In genomic region chr2:31944828-31945571, GRCh38 we compare ENCODE assay signal across 22 cellular contexts.
A peak's percentile ranks its signal among the peaks of the same experiment; 100 is the strongest.
DNase-seq lines count a peak whose midpoint lies in the region; ATAC-seq, FAIRE-seq and TF ChIP-seq lines count a peak whose summit lies in the region.
"Had no signal": no experiment of that assay in that cellular context is flagged by ENCODE, and none has a peak within 500 bp of the region (broad histone marks: within the 10 kb centered on the region; RNA-seq: fewer than 3 reads in every experiment).

No MANE protein-coding gene starts in this region.

- H3K4me1 Mint-ChIP-seq in activated T-cell treated with anti-CD3 and anti-CD28 coated beads, Interleukin-2, amount 50 U/mL, for 72 hours (ENCODE audit: low read depth) = peaks cover 39% of the 10 kb centered on the region

- H3K79me2 ChIP-seq in GM12878 (ENCODE audit: control insufficient read depth, insufficient read depth, low read length) = peaks cover 44% of the 10 kb centered on the region

- no peak for TF ChIP-seq POLR2A in GM12878 (IDR thresholded peaks at IDR 0.05; ENCODE audit: low read depth, low read length)
- TF ChIP-seq POLR2A in ovary (IDR thresholded peaks at IDR 0.05) = no peak

- no peaks in the 10 kb centered on the region for H3K27me3 Mint-ChIP-seq in activated T-cell treated with anti-CD3 and anti-CD28 coated beads, Interleukin-2, amount 50 U/mL, for 72 hours (ENCODE audit: low read depth)

- no peaks in the 10 kb centered on the region for H3K4me1 ChIP-seq in GM12878 (ENCODE audit: control insufficient read depth, insufficient read depth, low read length)
- H3K4me1 ChIP-seq in skeletal muscle satellite cell (ENCODE audit: control insufficient read depth, insufficient read depth, low read length) = peaks cover 12% of the 10 kb centered on the region
- H3K4me1 ChIP-seq in ovary (ENCODE audit: insufficient read depth) = no peaks in the 10 kb centered on the region
- H3K4me1 ChIP-seq: SJCRH30 had no signal

- CTCF ChIA-PET in GM12878 (lab: Yijun Ruan, JAX) = no interaction called here

- peaks cover 1 to 7% of the 10 kb centered on the region in 2 experiments; a peak in 3 of 4 replicates for H3K36me3 ChIP-seq in GM12878 (ENCODE audit: control insufficient read depth in 2 of 2, insufficient read depth in 2 of 2, low read length in 1 of 2)
- peaks cover 4% of the 10 kb centered on the region for H3K36me3 ChIP-seq in skeletal muscle satellite cell (ENCODE audit: insufficient read depth, low read length)
- no peaks in the 10 kb centered on the region for H3K36me3 ChIP-seq in ovary

- no peak for DNase-seq in activated T-cell treated with anti-CD3 and anti-CD28 coated beads, Interleukin-2, amount 50 U/mL, for 72 hours
- no peak for DNase-seq in activated T-cell treated with anti-CD3 and anti-CD28 coated beads for 4 hours
- DNase-seq in GM12878 (ENCODE audit: low read depth, low spot score) = no peak
- DNase-seq in ovary = no peak
- DNase-seq in glomerular visceral epithelial cell (ENCODE audit: extremely low spot score) = no peak
- DNase-seq: activated CD4-positive, alpha-beta T cell treated with anti-CD3 and anti-CD28 coated beads for 1 hour; DMS79; GF-D8; islet precursor cell; KBM-7; left ventricle myocardium inferior; MM.1S; NCI-H1436; NCI-H2081 treated with DMSO at 0.1 percent for 48 hours; NCI-H774; SJCRH30; tibial artery had no signal

- H3K9me3 ChIP-seq in GM12878 (replicated peaks; ENCODE audit: control insufficient read depth, insufficient read depth, low read length) (no peaks in the 10 kb centered on the region), skeletal muscle satellite cell (replicated peaks; ENCODE audit: low read length) (no peaks in the 10 kb centered on the region), ovary (no peaks in the 10 kb centered on the region)
- H3K9me3 ChIP-seq: left ventricle myocardium inferior, SJCRH30, tibial artery had no signal

- H4K20me1 ChIP-seq in GM12878 (ENCODE audit: control insufficient read depth, insufficient read depth) = no peaks in the 10 kb centered on the region

- TF ChIP-seq RAD21 in GM12878 (IDR thresholded peaks at IDR 0.05; ENCODE audit: insufficient read depth, low read depth, low read length) = no peak

- H3K4me3 Mint-ChIP-seq in activated T-cell treated with anti-CD3 and anti-CD28 coated beads, Interleukin-2, amount 50 U/mL, for 72 hours = peak overlapping the region in 1 of 2 donors; percentile 70
- H3K4me3 Mint-ChIP-seq: activated T-helper 1 cell treated with anti-CD3 and anti-CD28 coated beads, Interleukin-12 subunit alpha, Interleukin-12 subunit beta, Interleukin-2, Interleukin-4 antibody, amounts not matched to agents 30 ng/mL and 10 ng/mL and 1 ng/mL, durations not matched to agents 14 hours and 24 hours and 36 hours had no signal

- intact Hi-C loops in GM12878 (cut with micrococcal nuclease; ENCODE audit: unreplicated experiment) = no loop called here
- intact Hi-C loops in ovary (cut with DNase I) = no loop called here

- H3K27me3 ChIP-seq in GM12878 (replicated peaks in 1 of 2; ENCODE audit: control insufficient read depth in 2 of 2, insufficient read depth in 2 of 2, low read length in 1 of 2) = no peaks in the 10 kb centered on the region
- H3K27me3 ChIP-seq in skeletal muscle satellite cell (ENCODE audit: control insufficient read depth, insufficient read depth, low read length) = no peaks in the 10 kb centered on the region
- H3K27me3 ChIP-seq in ovary = no peaks in the 10 kb centered on the region
- H3K27me3 ChIP-seq: SJCRH30, tibial artery had no signal

- WGBS in GM12878 (ENCODE audit: insufficient coverage, insufficient replicate concordance, low lambda C conversion rate, missing lambda C conversion rate) = 40% methylated on average over 2 of the region's 2 CpGs
- WGBS in ovary, 3 donors = 81 to 89% (median 85%) methylated on average over 2 of the region's 2 CpGs

- H3K4me2 ChIP-seq in GM12878 (ENCODE audit: control insufficient read depth, insufficient read depth) = no peak overlapping the region
- H3K4me2 ChIP-seq in skeletal muscle satellite cell (ENCODE audit: low read length) = peak overlapping the region; percentile 9

- BruUV-seq in GM12878 (replicated peaks; lab: Mats Ljungman, UMichigan) = no TSS peak

- peak overlapping the region; percentile 91 for H3K27ac Mint-ChIP-seq in activated T-cell treated with anti-CD3 and anti-CD28 coated beads, Interleukin-2, amount 50 U/mL, for 72 hours

- no peak for ATAC-seq in activated T-cell treated with anti-CD3 and anti-CD28 coated beads, Interleukin-2, amount 50 U/mL, for 72 hours (replicated peaks in 1 of 2)
- peak; percentile 38; the same call in 2 of the 3 replicates for ATAC-seq in GM12878
- ATAC-seq: HCT116 had no signal

- TF ChIP-seq CTCF in GM12878 (IDR thresholded peaks at IDR 0.05 in 2 of 3, conservative IDR thresholded peaks at IDR 0.05 in 1 of 3; ENCODE audit: control insufficient read depth in 2 of 3, extremely low read depth in 1 of 3, insufficient read depth in 1 of 3, low read depth in 3 of 3, low read length in 3 of 3) (no peak), ovary (IDR thresholded peaks at IDR 0.05) (no peak)

- peak; percentile 23 for FAIRE-seq in G401.6 (lab: Jason Lieb, UNC)
- no peak for FAIRE-seq in GM12878 (lab: Jason Lieb, UNC)
- FAIRE-seq: RCC 7860 had no signal

- POLR2A ChIA-PET in GM12878 (lab: Charles Lee) = no interaction called here

- H2AFZ ChIP-seq in GM12878 (ENCODE audit: control insufficient read depth, low read depth, low read length) = no peak overlapping the region

- H3K9ac ChIP-seq in GM12878 (ENCODE audit: control insufficient read depth, insufficient read depth, low read length) (no peak overlapping the region), skeletal muscle satellite cell (ENCODE audit: low read depth, low read length) (no peak overlapping the region)

- RAD21 ChIA-PET in GM12878 (lab: Charles Lee; ENCODE audit: unreplicated experiment) = no interaction called here

- no peak for TF ChIP-seq EP300 in GM12878 (IDR thresholded peaks at IDR 0.05; ENCODE audit: borderline replicate concordance in 1 of 2, control insufficient read depth in 1 of 2, low read depth in 2 of 2, low read length in 2 of 2)
- TF ChIP-seq EP300 in ovary (IDR thresholded peaks at IDR 0.05) = no peak

- H3K27ac ChIP-seq in GM12878 (ENCODE audit: control insufficient read depth, insufficient read depth) (no peak overlapping the region), ovary (no peak overlapping the region)
- H3K27ac ChIP-seq: left ventricle myocardium inferior, SJCRH30, tibial artery had no signal

- H3K4me3 ChIP-seq in GM12878 = no peak overlapping the region
- H3K4me3 ChIP-seq in skeletal muscle satellite cell (ENCODE audit: low read length) = no peak overlapping the region
- H3K4me3 ChIP-seq in ovary = no peak overlapping the region
- H3K4me3 ChIP-seq: left ventricle myocardium inferior, SJCRH30, tibial artery had no signal

- no peaks in the 10 kb centered on the region for H3K9me3 Mint-ChIP-seq in activated T-cell treated with anti-CD3 and anti-CD28 coated beads, Interleukin-2, amount 50 U/mL, for 72 hours
- H3K9me3 Mint-ChIP-seq: activated T-helper 1 cell treated with anti-CD3 and anti-CD28 coated beads, Interleukin-12 subunit alpha, Interleukin-12 subunit beta, Interleukin-2, Interleukin-4 antibody, amounts not matched to agents 30 ng/mL and 10 ng/mL and 1 ng/mL, durations not matched to agents 14 hours and 24 hours and 36 hours had no signal

- H3K36me3 Mint-ChIP-seq in activated T-cell treated with anti-CD3 and anti-CD28 coated beads, Interleukin-2, amount 50 U/mL, for 72 hours (ENCODE audit: insufficient read depth in 2 of 2) = peaks cover 2 to 4% of the 10 kb centered on the region in 2 donors

- SMC1A ChIA-PET in GM12878 (lab: Charles Lee; ENCODE audit: uncharacterized antibody, unreplicated experiment) = no interaction called here

- in situ Hi-C loops in GM12878 (cut with MboI) = no loop called here

TF ChIP-seq in GM12878, 131 proteins besides CTCF, POLR2A, EP300 and RAD21 (continues in another document):
- TF ChIP-seq EZH2 (IDR thresholded peaks at IDR 0.05; ENCODE audit: borderline replicate concordance, control insufficient read depth, low read depth, low read length) (no peak), SPI1 (IDR thresholded peaks at IDR 0.05; ENCODE audit: borderline replicate concordance, insufficient read depth, low read depth, low read length) (peak; percentile 50; the same call in 1 of the 2 replicates), HDAC6 (IDR thresholded peaks at IDR 0.05; ENCODE audit: unreplicated experiment) (no peak), MAX (IDR thresholded peaks at IDR 0.05; ENCODE audit: low read depth, low read length) (no peak), ATF7 (IDR thresholded peaks at IDR 0.05; ENCODE audit: low read depth) (no peak)
